32 cellular contexts compared by ENCODE assay signal in the genomic region with DNA sequence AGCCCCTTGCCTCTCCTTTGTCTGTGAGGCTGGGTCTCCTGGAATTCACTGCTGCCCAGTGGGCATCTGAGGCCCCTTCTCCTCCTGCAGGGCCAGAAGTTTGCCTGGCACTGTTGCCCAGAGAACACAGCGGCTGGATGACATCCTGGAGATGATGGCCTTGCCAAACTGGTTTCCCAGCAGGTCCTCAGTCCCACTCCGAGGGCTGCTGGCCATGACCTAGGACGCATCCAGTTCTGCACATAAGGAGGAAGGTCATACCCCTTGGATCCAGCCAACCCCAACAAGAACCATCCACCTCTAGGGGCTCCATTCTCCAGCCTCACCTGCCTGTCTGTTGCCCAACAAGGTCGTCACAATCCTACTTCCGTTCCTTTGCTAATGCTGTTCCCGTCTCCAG. TPM values are rescaled to one million over a fixed set of nuclear protein-coding genes. Genes with fewer than 3 reads are reported as not detected.
"Had no signal": no experiment of that assay in that cellular context is flagged by ENCODE, and none has a peak within 500 bp of the region (broad histone marks: within the 10 kb centered on the region; RNA-seq: fewer than 3 reads in every experiment).

No MANE protein-coding gene starts in this region.

- H3K36me3 ChIP-seq: cardiac muscle cell, WERI-Rb-1 had no signal

- DNase-seq: activated CD4-positive, alpha-beta T cell treated with anti-CD3 and anti-CD28 coated beads for 1 hour; activated CD4-positive, alpha-beta T cell treated with anti-CD3 and anti-CD28 coated beads, Interleukin-2, amount 10 ng/mL, durations not matched to agents 24 days and 14 days; activated CD4-positive, alpha-beta T cell treated with anti-CD3 and anti-CD28 coated beads, Interleukin-2, amount 50 U/mL, for 4 hours; activated CD4-positive, CD25-positive, alpha-beta regulatory T cell; activated CD8-positive, alpha-beta T cell treated with anti-CD3 and anti-CD28 coated beads for 36 hours; activated gamma-delta T cell treated with Interleukin-2 at 50 U/mL for 16 hours; activated naive CD4-positive, alpha-beta T cell treated with anti-CD3 and anti-CD28 coated beads for 36 hours; activated naive CD8-positive, alpha-beta T cell treated with anti-CD3 and anti-CD28 coated beads for 36 hours; activated T-cell treated with anti-CD3 and anti-CD28 coated beads, Interleukin-2, amount 50 U/mL, for 1 hour; amniotic stem cell; aorta; KBM-7; NCI-H1092 treated with DMSO at 0.1 percent for 48 hours; NCI-H1417; NCI-H146; NCI-H187; NCI-H2029 treated with DMSO at 0.1 percent for 48 hours; NCI-H2107; NCI-H2171; NCI-H510A; NCI-H526; NCI-H748 treated with DMSO at 0.1 percent for 48 hours; NK-92 treated with Interleukin-12 subunit alpha and Interleukin-12 subunit beta, amount 100 ng/mL, for 24 hours; PC-9; T1000; WERI-Rb-1 had no signal

- H3K27me3 ChIP-seq: cardiac muscle cell had no signal

- ATAC-seq: activated CD8-positive, alpha-beta T cell treated with anti-CD3 and anti-CD28 coated beads for 36 hours; Right ventricle myocardium inferior had no signal

- H3K9me3 Mint-ChIP-seq: activated CD4-positive, alpha-beta T cell treated with anti-CD3 and anti-CD28 coated beads, Interleukin-2, amount 10 ng/mL, durations not matched to agents 24 days and 14 days; activated CD8-positive, alpha-beta T cell treated with anti-CD3 and anti-CD28 coated beads for 36 hours; activated naive CD4-positive, alpha-beta T cell treated with anti-CD3 and anti-CD28 coated beads for 36 hours; activated naive CD8-positive, alpha-beta T cell treated with anti-CD3 and anti-CD28 coated beads for 36 hours; central memory CD8-positive, alpha-beta T cell had no signal

- H3K4me2 ChIP-seq: PC-9 had no signal

- H3K4me3 ChIP-seq: cardiac muscle cell, PC-9 had no signal

- H3K27me3 Mint-ChIP-seq: activated CD4-positive, alpha-beta T cell treated with anti-CD3 and anti-CD28 coated beads, Interleukin-2, amount 10 ng/mL, durations not matched to agents 24 days and 14 days; activated naive CD8-positive, alpha-beta T cell treated with anti-CD3 and anti-CD28 coated beads for 36 hours; central memory CD8-positive, alpha-beta T cell had no signal

- H2AFZ ChIP-seq: PC-9 had no signal

- H3K27ac Mint-ChIP-seq: activated CD4-positive, alpha-beta T cell treated with anti-CD3 and anti-CD28 coated beads, Interleukin-2, amount 10 ng/mL, durations not matched to agents 24 days and 14 days; activated CD8-positive, alpha-beta T cell treated with anti-CD3 and anti-CD28 coated beads for 36 hours; activated naive CD4-positive, alpha-beta T cell treated with anti-CD3 and anti-CD28 coated beads for 36 hours; activated naive CD8-positive, alpha-beta T cell treated with anti-CD3 and anti-CD28 coated beads for 36 hours had no signal

- H3K4me3 Mint-ChIP-seq: activated CD4-positive, alpha-beta T cell treated with anti-CD3 and anti-CD28 coated beads, Interleukin-2, amount 10 ng/mL, durations not matched to agents 24 days and 14 days; activated CD8-positive, alpha-beta T cell treated with anti-CD3 and anti-CD28 coated beads for 36 hours; activated naive CD4-positive, alpha-beta T cell treated with anti-CD3 and anti-CD28 coated beads for 36 hours; activated naive CD8-positive, alpha-beta T cell treated with anti-CD3 and anti-CD28 coated beads for 36 hours; central memory CD8-positive, alpha-beta T cell had no signal

- H3K36me3 Mint-ChIP-seq: activated naive CD8-positive, alpha-beta T cell treated with anti-CD3 and anti-CD28 coated beads for 36 hours had no signal

- H3K27ac ChIP-seq: cardiac muscle cell, PC-9, RWPE1, WERI-Rb-1 had no signal

RNA-seq across cellular contexts. Expression of gene INPP5J, which starts 45.1 kb away (rescaled TPM):
- total RNA-seq: T-helper 1 cell treated with Interleukin-12 subunit alpha and Interleukin-12 subunit beta and Interleukin-4 antibody, amounts not matched to agents 30 ng/mL and 1 ng/mL, for 36 hours; T-helper 2 cell treated with Interferon-gamma antibody and Interleukin-4, amounts not matched to agents 100 ng/mL and 5 ng/mL, for 36 hours had no signal
